9 cellular contexts compared by ENCODE assay signal in the genomic region with DNA sequence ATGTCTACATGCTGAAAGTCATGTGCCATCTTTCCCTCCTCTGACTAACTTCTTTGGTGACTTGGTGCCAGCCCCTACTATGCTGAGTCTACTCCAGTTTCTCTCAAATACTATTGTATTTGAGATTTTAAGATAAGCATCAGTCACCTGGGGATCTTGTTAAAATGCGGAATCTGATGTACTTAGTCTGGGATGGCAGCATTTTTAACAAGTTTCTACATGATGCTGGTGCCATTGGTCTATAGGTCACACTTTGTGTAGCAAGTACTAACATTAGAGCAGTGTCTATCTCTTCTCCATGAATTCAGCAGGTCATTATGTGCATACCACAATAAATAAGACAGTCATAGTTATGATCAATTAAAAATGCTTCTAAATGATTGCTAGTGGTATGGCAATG.
"Had no signal": no experiment of that assay in that cellular context is flagged by ENCODE, and none has a peak within 500 bp of the region (broad histone marks: within the 10 kb centered on the region; RNA-seq: fewer than 3 reads in every experiment).

No MANE protein-coding gene starts in this region.

- H3K9ac ChIP-seq: GM23248 had no signal

- H3K27ac Mint-ChIP-seq: HFFc6 had no signal

- DNase-seq: GM23248, GOT3, H7, HFFc6, IMR-90 had no signal

- ATAC-seq: HCT116, K562 had no signal

- H3K36me3 ChIP-seq: HAP-1 had no signal

- H2AFZ ChIP-seq: GM23248 had no signal

- H3K4me1 ChIP-seq: HAP-1 had no signal

- FAIRE-seq: K562 had no signal

- H3K9me3 ChIP-seq: HAP-1 had no signal

- H3K4me3 Mint-ChIP-seq: HFFc6 had no signal

- H3K27ac ChIP-seq: GM23248, HL-60 had no signal

- H3K4me3 ChIP-seq: GM23248, HAP-1, K562 had no signal

- H3K9me3 Mint-ChIP-seq: HFFc6 had no signal
